ENCODE assay signal across 23 cellular contexts in genomic region chr5:143115381-143115780, GRCh38.
A peak's percentile ranks its signal among the peaks of the same experiment; 100 is the strongest.
DNase-seq lines count a peak whose midpoint lies in the region; ATAC-seq and TF ChIP-seq lines count a peak whose summit lies in the region.
"Had no signal": no experiment of that assay in that cellular context is flagged by ENCODE, and none has a peak within 500 bp of the region (broad histone marks: within the 10 kb centered on the region; RNA-seq: fewer than 3 reads in every experiment).

No MANE protein-coding gene starts in this region.

- TF ChIP-seq CTCF in gastrocnemius medialis (IDR thresholded peaks at IDR 0.05 in 4 of 5, conservative IDR thresholded peaks at IDR 0.05 in 1 of 5) = no peak

- no peaks in the 10 kb centered on the region for H3K9me3 Mint-ChIP-seq in stimulated activated naive CD8-positive, alpha-beta T cell treated with anti-CD3 and anti-CD28 coated beads, Interleukin-15, amount 100 ng/mL, for 72 hours
- H3K9me3 Mint-ChIP-seq in stimulated activated memory B cell treated with anti-CD40 and anti-IgM and Interleukin-4, amounts not matched to agents 10 μg/mL and 1 μg/mL and 100 μg/mL, for 72 hours = no peaks in the 10 kb centered on the region
- H3K9me3 Mint-ChIP-seq: CD8-positive, alpha-beta memory T cell had no signal

- no peak overlapping the region for H3K9ac ChIP-seq in Karpas-422 (ENCODE audit: low read length)

- H3K27ac ChIP-seq in Karpas-422 (ENCODE audit: low read length) (peak overlapping the region; percentile 98), gastrocnemius medialis (no peak overlapping the region)
- H3K27ac ChIP-seq: 22Rv1 had no signal

- in situ Hi-C loops in gastrocnemius medialis (cut with MboI; ENCODE audit: low sequenced_read_pairs in 4 of 4) = loop anchor here in 1 of 4 donors (25.0 kb wide), 1 partner anchor 722 kb away; no protein-coding TSS in a partner anchor

- no peak overlapping the region for H3K4me3 ChIP-seq in Karpas-422 (ENCODE audit: low read length)
- H3K4me3 ChIP-seq in gastrocnemius medialis = no peak overlapping the region
- H3K4me3 ChIP-seq: HAP-1, MG63 had no signal

- no peaks in the 10 kb centered on the region for H4K20me1 ChIP-seq in Karpas-422 (ENCODE audit: insufficient read depth, low read depth, low read length)

- H3K9me2 ChIP-seq in Karpas-422 (replicated peaks; ENCODE audit: insufficient read depth, low read length) = no peaks in the 10 kb centered on the region

- H3K36me3 ChIP-seq in Karpas-422 (ENCODE audit: insufficient read depth, low read length) (no peaks in the 10 kb centered on the region), gastrocnemius medialis (no peaks in the 10 kb centered on the region)
- H3K36me3 ChIP-seq: BE2C, HAP-1, MG63 had no signal

- H3K27ac Mint-ChIP-seq in stimulated activated naive CD8-positive, alpha-beta T cell treated with anti-CD3 and anti-CD28 coated beads, Interleukin-15, amount 100 ng/mL, for 72 hours = no peak overlapping the region
- H3K27ac Mint-ChIP-seq in stimulated activated memory B cell treated with anti-CD40 and anti-IgM and Interleukin-4, amounts not matched to agents 10 μg/mL and 1 μg/mL and 100 μg/mL, for 72 hours = peak overlapping the region; percentile 70

- peak; percentile 47 for ATAC-seq in stimulated activated naive CD8-positive, alpha-beta T cell treated with anti-CD3 and anti-CD28 coated beads, Interleukin-15, amount 100 ng/mL, for 72 hours
- no peak for ATAC-seq in stimulated activated naive CD8-positive, alpha-beta T cell treated with anti-CD3 and anti-CD28 coated beads, Interleukin-15, Interleukin-2, amounts not matched to agents 100 U/mL and 50 U/mL, for 24 hours
- ATAC-seq in stimulated activated memory B cell treated with anti-CD40 and anti-IgM and Interleukin-4, amounts not matched to agents 10 μg/mL and 1 μg/mL and 100 μg/mL, for 72 hours = no peak
- ATAC-seq in gastrocnemius medialis = no peak
- ATAC-seq in GM18861 (IDR thresholded peaks at IDR 0.05; ENCODE audit: unreplicated experiment) = no peak
- ATAC-seq: HepG2, Panc1 had no signal

- H3K27me3 ChIP-seq in Karpas-422 (ENCODE audit: low read length) (no peaks in the 10 kb centered on the region), gastrocnemius medialis (no peaks in the 10 kb centered on the region)
- H3K27me3 ChIP-seq: BE2C, MG63 had no signal

- DNase-seq in stimulated activated naive CD8-positive, alpha-beta T cell treated with anti-CD3 and anti-CD28 coated beads, Interleukin-15, amount 100 ng/mL, for 72 hours = no peak
- no peak for DNase-seq in stimulated activated naive CD8-positive, alpha-beta T cell treated with anti-CD3 and anti-CD28 coated beads, Interleukin-15, Interleukin-2, amounts not matched to agents 100 U/mL and 50 U/mL, for 24 hours
- DNase-seq in Karpas-422 (no peak), RPMI8226 (peak; percentile 89), gastrocnemius medialis (no peak), kidney glomerular epithelial cell (lab: John Stamatoyannopoulos, UW) (no peak)
- DNase-seq: BE2C; CD8-positive, alpha-beta memory T cell; DMS 273 treated with DMSO at 0.1 percent for 48 hours; DMS79; GOT3; MG63; NCI-H2029 treated with DMSO at 0.1 percent for 48 hours; NCI-H446 treated with DMSO at 0.1 percent for 48 hours; NCI-H526 treated with DMSO at 0.1 percent for 48 hours; SHP77 treated with DMSO at 0.1 percent for 48 hours had no signal

- intact Hi-C loops in gastrocnemius medialis (cut with DNase I; ENCODE audit: low total_unique reads) = no loop called here

- no peaks in the 10 kb centered on the region for H3K27me3 Mint-ChIP-seq in stimulated activated naive CD8-positive, alpha-beta T cell treated with anti-CD3 and anti-CD28 coated beads, Interleukin-15, amount 100 ng/mL, for 72 hours
- H3K27me3 Mint-ChIP-seq in stimulated activated memory B cell treated with anti-CD40 and anti-IgM and Interleukin-4, amounts not matched to agents 10 μg/mL and 1 μg/mL and 100 μg/mL, for 72 hours = no peaks in the 10 kb centered on the region
- H3K27me3 Mint-ChIP-seq: CD8-positive, alpha-beta memory T cell had no signal

- no peak overlapping the region for H3K4me3 Mint-ChIP-seq in stimulated activated naive CD8-positive, alpha-beta T cell treated with anti-CD3 and anti-CD28 coated beads, Interleukin-15, amount 100 ng/mL, for 72 hours
- H3K4me3 Mint-ChIP-seq in stimulated activated memory B cell treated with anti-CD40 and anti-IgM and Interleukin-4, amounts not matched to agents 10 μg/mL and 1 μg/mL and 100 μg/mL, for 72 hours = no peak overlapping the region
- H3K4me3 Mint-ChIP-seq: CD14-positive monocyte; CD8-positive, alpha-beta memory T cell had no signal

- no peaks in the 10 kb centered on the region for H3K9me3 ChIP-seq in Karpas-422 (ENCODE audit: low read length)
- no peaks in the 10 kb centered on the region for H3K9me3 ChIP-seq in gastrocnemius medialis
- H3K9me3 ChIP-seq: BE2C, HAP-1, MG63 had no signal

- peaks cover 5% of the 10 kb centered on the region for H3K36me3 Mint-ChIP-seq in stimulated activated memory B cell treated with anti-CD40 and anti-IgM and Interleukin-4, amounts not matched to agents 10 μg/mL and 1 μg/mL and 100 μg/mL, for 72 hours

- peaks cover 45% of the 10 kb centered on the region for H3K4me1 Mint-ChIP-seq in stimulated activated naive CD8-positive, alpha-beta T cell treated with anti-CD3 and anti-CD28 coated beads, Interleukin-15, amount 100 ng/mL, for 72 hours
- peaks cover 36% of the 10 kb centered on the region for H3K4me1 Mint-ChIP-seq in stimulated activated memory B cell treated with anti-CD40 and anti-IgM and Interleukin-4, amounts not matched to agents 10 μg/mL and 1 μg/mL and 100 μg/mL, for 72 hours

- TF ChIP-seq POLR2A in gastrocnemius medialis (IDR thresholded peaks at IDR 0.05) = no peak

- no peaks in the 10 kb centered on the region for H3K79me2 ChIP-seq in Karpas-422 (ENCODE audit: low read length)

- no peak overlapping the region for H2AFZ ChIP-seq in Karpas-422 (ENCODE audit: low read length)

- peaks cover 100% of the 10 kb centered on the region for H3K4me1 ChIP-seq in Karpas-422 (ENCODE audit: low read length)
- H3K4me1 ChIP-seq in gastrocnemius medialis = peaks cover 13 to 20% of the 10 kb centered on the region in 2 donors
- H3K4me1 ChIP-seq: BE2C had no signal

- no peak overlapping the region for H3K4me2 ChIP-seq in Karpas-422 (ENCODE audit: low read depth, low read length, poor library complexity, severe bottlenecking)
